ENCODE assay signal across 22 cellular contexts in genomic region chr5:53256746-53257145, GRCh38.
A peak's percentile ranks its signal among the peaks of the same experiment; 100 is the strongest.
DNase-seq lines count a peak whose midpoint lies in the region; ATAC-seq and TF ChIP-seq lines count a peak whose summit lies in the region.
"Had no signal": no experiment of that assay in that cellular context is flagged by ENCODE, and none has a peak within 500 bp of the region (broad histone marks: within the 10 kb centered on the region; RNA-seq: fewer than 3 reads in every experiment).

No MANE protein-coding gene starts in this region.

- H3K36me3 ChIP-seq in aorta (ENCODE audit: control insufficient read depth in 1 of 2, insufficient read depth in 2 of 2, low read length in 1 of 2), result no peaks in the 10 kb centered on the region
- H3K36me3 ChIP-seq: SJSA1, tibial nerve had no signal

- no peak overlapping the region for H3K27ac ChIP-seq in AG04450 (ENCODE audit: low read depth, low read length)
- no peak overlapping the region for H3K27ac ChIP-seq in aorta (ENCODE audit: low read depth in 1 of 2, low read length in 2 of 2)
- H3K27ac ChIP-seq: KMS-11, SJSA1, tibial nerve had no signal

- peak; percentile 34 to 92 for ATAC-seq in left cardiac atrium
- ATAC-seq in GM21381 (IDR thresholded peaks at IDR 0.05; ENCODE audit: unreplicated experiment), result no peak
- no peak for ATAC-seq in aorta (ENCODE audit: low FRiP score)
- ATAC-seq in HG03280 (IDR thresholded peaks at IDR 0.05; ENCODE audit: unreplicated experiment), result no peak
- ATAC-seq: effector memory CD8-positive, alpha-beta T cell; stimulated activated naive CD8-positive, alpha-beta T cell treated with anti-CD3 and anti-CD28 coated beads, Interleukin-15, Interleukin-2, amounts not matched to agents 100 U/mL and 50 U/mL, for 24 hours had no signal

- H3K9me3 ChIP-seq in AG04450 (ENCODE audit: control insufficient read depth, insufficient read depth, low read length) (no peaks in the 10 kb centered on the region; the same call in 1 of the 2 replicates), aorta (ENCODE audit: control insufficient read depth, low read length) (no peaks in the 10 kb centered on the region)
- H3K9me3 ChIP-seq: SJSA1, tibial nerve had no signal

- DNase-seq in AG04450 (ENCODE audit: low read depth, low spot score) (peak; percentile 27), HT1080 (ENCODE audit: low read depth) (peak; percentile 59), astrocyte of the hippocampus (ENCODE audit: low read depth, low spot score) (peak; percentile 75), left cardiac atrium (no peak), SKM-1 treated with dmso at 0.1 percent for 144 hours (lab: John Stamatoyannopoulos, UW; ENCODE audit: unreplicated experiment) (no peak), aorta (no peak)
- DNase-seq: activated CD4-positive, CD25-positive, alpha-beta regulatory T cell treated with anti-CD3 and anti-CD28 coated beads, Interleukin-2, amount 50 U/mL, for 72 hours; activated naive CD8-positive, alpha-beta T cell treated with anti-CD3 and anti-CD28 coated beads for 36 hours; CD4-positive, CD25-positive, alpha-beta regulatory T cell; DMS153; effector memory CD8-positive, alpha-beta T cell; GOT3; kidney glomerular epithelial cell; NCI-H1092 treated with DMSO at 0.1 percent for 48 hours; NCI-H69; stimulated activated CD4-positive, alpha-beta T cell treated with anti-CD3 and anti-CD28 coated beads, Interleukin-15, amount 100 ng/mL, for 24 hours; stimulated activated naive CD8-positive, alpha-beta T cell treated with anti-CD3 and anti-CD28 coated beads, Interleukin-15, Interleukin-2, amounts not matched to agents 100 U/mL and 50 U/mL, for 24 hours had no signal

- H3K4me1 ChIP-seq in aorta (ENCODE audit: control insufficient read depth in 1 of 2, insufficient read depth in 2 of 2, low read length in 2 of 2), result no peaks in the 10 kb centered on the region
- H3K4me1 ChIP-seq: tibial nerve had no signal

- H3K4me3 ChIP-seq in AG04450 (ENCODE audit: low read depth, low read length), result no peak overlapping the region
- H3K4me3 ChIP-seq in aorta (ENCODE audit: low read length in 2 of 2), result no peak overlapping the region
- H3K4me3 ChIP-seq: SJSA1, tibial nerve had no signal

- no peak for TF ChIP-seq CTCF in AG04450 (IDR thresholded peaks at IDR 0.05; ENCODE audit: low read depth, low read length)

- WGBS in aorta, 2 donors, result 49 to 54% methylated on average over 5 of the region's 5 CpGs

- H3K27me3 ChIP-seq in AG04450 (ENCODE audit: control insufficient read depth, insufficient read depth, low read length), result no peaks in the 10 kb centered on the region
- no peaks in the 10 kb centered on the region for H3K27me3 ChIP-seq in aorta (ENCODE audit: control insufficient read depth in 1 of 2, insufficient read depth in 2 of 2, low read length in 1 of 2)
- H3K27me3 ChIP-seq: SJSA1, tibial nerve had no signal

- intact Hi-C loops in left cardiac atrium (cut with DNase I), result no loop called here
- intact Hi-C loops in aorta (cut with DNase I), result no loop called here

- CTCF ChIA-PET in AG04450 (lab: Charles Lee), result no interaction called here

- POLR2A ChIA-PET in AG04450 (lab: Yijun Ruan, JAX), result no interaction called here

Comparison
In these comparisons a context has a peak if more than half of its experiments do, and no peak if none do; other contexts are left out.
1. DNase-seq: peak in AG04450 (single experiment), HT1080 (single experiment) and astrocyte of the hippocampus (single experiment); none in left cardiac atrium (single experiment), SKM-1 treated with dmso at 0.1 percent for 144 hours (single experiment) and aorta (0 of 2).
2. ATAC-seq: peak in left cardiac atrium (2 of 2); none in GM21381 (single experiment), aorta (single experiment) and HG03280 (single experiment).